ENCODE assay signal across 8 cellular contexts in genomic region chrX:71622347-71623104, GRCh38. TPM values are rescaled to one million over a fixed set of nuclear protein-coding genes. Genes with fewer than 3 reads are reported as not detected.
DNase-seq lines count a peak whose midpoint lies in the region; ATAC-seq and TF ChIP-seq lines count a peak whose summit lies in the region.

No MANE protein-coding gene starts in this region.

- TF ChIP-seq CTCF in GM12864 (IDR thresholded peaks at IDR 0.05; ENCODE audit: low read depth, low read length, missing control alignments), result peak; percentile 29

- peak overlapping the region; percentile 20 for H3K27ac ChIP-seq in mesodermal cell (ENCODE audit: low read depth, low read length, severe bottlenecking)

- H3K4me3 Mint-ChIP-seq in stimulated activated memory B cell treated with anti-CD40 and anti-IgM and Interleukin-4, amounts not matched to agents 10 μg/mL and 1 μg/mL and 100 μg/mL, for 72 hours, result peak overlapping the region; percentile 15

- H3K4me3 ChIP-seq in GM12864 (ENCODE audit: low read depth, low read length) (no peak overlapping the region), mesodermal cell (ENCODE audit: extremely low read depth, insufficient read depth, low read length, poor library complexity, severe bottlenecking) (no peak overlapping the region)

- H3K9me3 ChIP-seq in mesodermal cell (ENCODE audit: control insufficient read depth, low read length), result no peaks in the 10 kb centered on the region

- DNase-seq in GM12864 (ENCODE audit: low read depth) (no peak), HCEC 1CT (peak; percentile 39), NCI-H1092 (lab: John Stamatoyannopoulos, UW) (peak; percentile 71), NCI-H1930 (lab: John Stamatoyannopoulos, UW) (no peak)
- peak; percentile 18 to 48 for DNase-seq in activated CD8-positive, alpha-beta memory T cell treated with anti-CD3 and anti-CD28 coated beads for 1 hour (ENCODE audit: extremely low read depth in 1 of 2, low read depth in 1 of 2)
- DNase-seq in effector CD4-positive, alpha-beta T cell, result peak; percentile 62

- H3K27me3 Mint-ChIP-seq in stimulated activated memory B cell treated with anti-CD40 and anti-IgM and Interleukin-4, amounts not matched to agents 10 μg/mL and 1 μg/mL and 100 μg/mL, for 72 hours, result no peaks in the 10 kb centered on the region

- peaks cover 3% of the 10 kb centered on the region for H3K4me1 ChIP-seq in mesodermal cell (ENCODE audit: control insufficient read depth, insufficient read depth, low read length, poor library complexity, severe bottlenecking)

- H3K27ac Mint-ChIP-seq in stimulated activated memory B cell treated with anti-CD40 and anti-IgM and Interleukin-4, amounts not matched to agents 10 μg/mL and 1 μg/mL and 100 μg/mL, for 72 hours, result peak overlapping the region; percentile 84

- no peaks in the 10 kb centered on the region for H3K36me3 ChIP-seq in mesodermal cell (ENCODE audit: control insufficient read depth, insufficient read depth, low read length)

- WGBS in mesodermal cell (ENCODE audit: insufficient coverage in 2 of 2), 2 experiments, result 46 to 50% methylated on average over 2 to 7 of the region's 15 CpGs

- H3K9me3 Mint-ChIP-seq in stimulated activated memory B cell treated with anti-CD40 and anti-IgM and Interleukin-4, amounts not matched to agents 10 μg/mL and 1 μg/mL and 100 μg/mL, for 72 hours, result no peaks in the 10 kb centered on the region

- peak; percentile 80 for ATAC-seq in stimulated activated memory B cell treated with anti-CD40 and anti-IgM and Interleukin-4, amounts not matched to agents 10 μg/mL and 1 μg/mL and 100 μg/mL, for 72 hours

- peaks cover 63% of the 10 kb centered on the region for H3K4me1 Mint-ChIP-seq in stimulated activated memory B cell treated with anti-CD40 and anti-IgM and Interleukin-4, amounts not matched to agents 10 μg/mL and 1 μg/mL and 100 μg/mL, for 72 hours

- H3K36me3 Mint-ChIP-seq in stimulated activated memory B cell treated with anti-CD40 and anti-IgM and Interleukin-4, amounts not matched to agents 10 μg/mL and 1 μg/mL and 100 μg/mL, for 72 hours, result no peaks in the 10 kb centered on the region

RNA-seq across cellular contexts. Expression of gene CXCR3, which starts 4.2 kb away (rescaled TPM):
- polyA plus RNA-seq in mesodermal cell (2013, experiment 1 of 2), result not detected
- polyA plus RNA-seq in mesodermal cell (2013, experiment 2 of 2), result not detected

RNA-seq across cellular contexts. Expression of gene GCNA, which starts 44.3 kb away (rescaled TPM):
- 2.3 TPM for polyA plus RNA-seq in mesodermal cell (2013, experiment 1 of 2)
- 1.1 TPM for polyA plus RNA-seq in mesodermal cell (2013, experiment 2 of 2)

Comparison
In these comparisons a context has a peak if more than half of its experiments do, and no peak if none do; other contexts are left out.
1. DNase-seq: peak in HCEC 1CT (single experiment), NCI-H1092 (single experiment), activated CD8-positive, alpha-beta memory T cell treated with anti-CD3 and anti-CD28 coated beads for 1 hour (2 of 2) and effector CD4-positive, alpha-beta T cell (single experiment); none in GM12864 (single experiment) and NCI-H1930 (0 of 2).